Comparison of ENCODE assay signal across 8 cellular contexts in the genomic region with DNA sequence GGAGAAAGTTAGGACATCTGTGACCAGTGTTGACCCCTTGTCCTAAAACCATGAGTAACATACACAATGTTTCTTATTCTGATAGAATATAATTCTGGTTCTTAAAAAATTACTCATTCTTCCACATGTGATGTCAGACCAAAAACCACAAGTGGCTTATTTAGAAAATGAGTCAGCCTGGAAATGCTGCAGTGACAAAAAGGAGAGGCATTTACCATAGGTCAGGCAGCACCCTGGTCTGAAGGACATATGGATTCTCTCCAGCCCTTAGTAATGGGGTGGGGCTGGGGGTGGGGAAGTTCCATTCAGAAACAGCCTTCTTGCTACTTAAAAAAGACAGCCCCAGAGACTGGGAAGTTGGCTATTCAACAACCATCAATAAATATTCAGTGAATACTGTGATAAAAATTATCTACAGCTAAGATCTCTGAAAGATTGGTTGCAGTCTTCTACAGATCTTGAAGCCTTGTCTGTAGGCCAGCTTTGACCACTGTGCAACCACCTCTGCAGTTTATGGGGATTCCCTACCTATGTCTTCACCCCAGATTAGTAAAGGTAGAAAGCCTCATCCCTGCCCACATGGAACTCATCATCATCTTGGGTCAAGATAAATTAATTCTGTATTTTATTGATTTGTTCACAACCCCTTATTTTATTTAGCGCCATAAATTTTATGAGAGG. TPM values are rescaled to one million over a fixed set of nuclear protein-coding genes. Genes with fewer than 3 reads are reported as not detected.
DNase-seq lines count a peak whose midpoint lies in the region; ATAC-seq and TF ChIP-seq lines count a peak whose summit lies in the region.

No MANE protein-coding gene starts in this region.

- in situ Hi-C loops in transverse colon (cut with MboI; ENCODE audit: low pct_ligation_motif_present in 1 of 4, low pct_unique_long_range_greater_than_20kb in 1 of 4, low sequenced_read_pairs in 3 of 4): no loop called here

- no peaks in the 10 kb centered on the region for H3K27me3 ChIP-seq in transverse colon
- H3K27me3 ChIP-seq in CD4-positive, alpha-beta T cell (ENCODE audit: control insufficient read depth, insufficient read depth, low read length): no peaks in the 10 kb centered on the region

- TF ChIP-seq EP300 in transverse colon (IDR thresholded peaks at IDR 0.05; ENCODE audit: low read depth): no peak

- H3K27ac ChIP-seq in transverse colon: peak overlapping the region; percentile 47 to 75 (median 70)
- no peak overlapping the region for H3K27ac ChIP-seq in CD4-positive, alpha-beta T cell (ENCODE audit: low read depth, low read length)

- H3K4me3 Mint-ChIP-seq in Calu3 (ENCODE audit: low read depth, unreplicated experiment): no peak overlapping the region
- peak overlapping the region; percentile 49 for H3K4me3 Mint-ChIP-seq in activated CD8-positive, alpha-beta T cell treated with anti-CD3 and anti-CD28 coated beads for 36 hours
- H3K4me3 Mint-ChIP-seq in CD4-positive, alpha-beta T cell: no peak overlapping the region

- ATAC-seq in GM21360 (IDR thresholded peaks at IDR 0.05; ENCODE audit: unreplicated experiment) (peak; percentile 44), HG03575 (IDR thresholded peaks at IDR 0.05; ENCODE audit: extremely low read depth, insufficient number of reproducible peaks, low FRiP score, unreplicated experiment) (peak; percentile 56)
- peak; percentile 73 for ATAC-seq in activated CD8-positive, alpha-beta T cell treated with anti-CD3 and anti-CD28 coated beads for 36 hours
- no peak for ATAC-seq in CD4-positive, alpha-beta T cell (ENCODE audit: poor library complexity)

- intact Hi-C loops in Calu3 (cut with micrococcal nuclease; ENCODE audit: unreplicated experiment): loop anchor here (5.0 kb wide), 1 partner anchor 94 kb away; the partner anchor contains the start of gene PPARG
- intact Hi-C loops in activated CD8-positive, alpha-beta T cell treated with anti-CD3 and anti-CD28 coated beads for 36 hours (cut with micrococcal nuclease): no loop called here
- intact Hi-C loops in transverse colon (cut with DNase I; ENCODE audit: low total_unique reads): no loop called here
- intact Hi-C loops in CD4-positive, alpha-beta T cell (cut with DNase I, micrococcal nuclease): no loop called here

- H3K4me3 ChIP-seq in transverse colon: no peak overlapping the region

- TF ChIP-seq POLR2A in transverse colon (IDR thresholded peaks at IDR 0.05): no peak

- peak; percentile 57 for DNase-seq in Calu3
- DNase-seq in activated CD8-positive, alpha-beta T cell treated with anti-CD3 and anti-CD28 coated beads for 36 hours: peak; percentile 73
- peak; percentile 99 for DNase-seq in iris pigment epithelial cell (ENCODE audit: low read depth)
- DNase-seq in transverse colon: peak; percentile 61
- no peak for DNase-seq in CD4-positive, alpha-beta T cell
- no peak for DNase-seq in NCI-H1694 treated with DMSO at 0.1 percent for 48 hours (lab: John Stamatoyannopoulos, UW)

- no peaks in the 10 kb centered on the region for H3K36me3 Mint-ChIP-seq in Calu3 (ENCODE audit: insufficient read depth, unreplicated experiment)
- no peaks in the 10 kb centered on the region for H3K36me3 Mint-ChIP-seq in activated CD8-positive, alpha-beta T cell treated with anti-CD3 and anti-CD28 coated beads for 36 hours (ENCODE audit: low read depth)
- no peaks in the 10 kb centered on the region for H3K36me3 Mint-ChIP-seq in CD4-positive, alpha-beta T cell (ENCODE audit: low read depth)

- TF ChIP-seq CTCF in Calu3 (IDR thresholded peaks at IDR 0.05; ENCODE audit: unreplicated experiment) (no peak), transverse colon (IDR thresholded peaks at IDR 0.05) (no peak)
- TF ChIP-seq CTCF in activated CD8-positive, alpha-beta T cell treated with anti-CD3 and anti-CD28 coated beads for 36 hours (IDR thresholded peaks at IDR 0.05): no peak
- TF ChIP-seq CTCF in CD4-positive, alpha-beta T cell (IDR thresholded peaks at IDR 0.05): no peak

- CTCF ChIA-PET in Calu3 (lab: Charles Lee): interaction anchor here (0.5 to 1.4 kb wide), 4 partner anchors 42 to 286 kb away, joined by 3 to 4 read pairs (median 3); partner anchors contain the start of gene PPARG
- CTCF ChIA-PET in activated CD8-positive, alpha-beta T cell treated with anti-CD3 and anti-CD28 coated beads for 36 hours (lab: Charles Lee): interaction anchor here (1.2 to 2.6 kb wide), 2 partner anchors 58 to 287 kb away, joined by 3 to 9 read pairs; no protein-coding TSS in a partner anchor
- CTCF ChIA-PET in CD4-positive, alpha-beta T cell (lab: Charles Lee): no interaction called here

- BruUV-seq in Calu3 (replicated peaks; lab: Mats Ljungman, UMichigan): no TSS peak

- POLR2A ChIA-PET in activated CD8-positive, alpha-beta T cell treated with anti-CD3 and anti-CD28 coated beads for 36 hours (lab: Charles Lee): interaction anchor here (0.6 kb wide), 1 partner anchor 32 kb away, joined by 3 read pairs; no protein-coding TSS in a partner anchor
- POLR2A ChIA-PET in CD4-positive, alpha-beta T cell (lab: Charles Lee): no interaction called here

- H3K27ac Mint-ChIP-seq in Calu3 (ENCODE audit: unreplicated experiment): peak overlapping the region; percentile 79
- H3K27ac Mint-ChIP-seq in activated CD8-positive, alpha-beta T cell treated with anti-CD3 and anti-CD28 coated beads for 36 hours: peak overlapping the region; percentile 92
- no peak overlapping the region for H3K27ac Mint-ChIP-seq in CD4-positive, alpha-beta T cell

- H3K36me3 ChIP-seq in transverse colon: no peaks in the 10 kb centered on the region

- H3K4me1 ChIP-seq in transverse colon: peaks cover 10 to 42% (median 28%) of the 10 kb centered on the region in 4 donors

- peaks cover 3% of the 10 kb centered on the region for H3K9me3 Mint-ChIP-seq in Calu3 (ENCODE audit: low read depth, unreplicated experiment)
- no peaks in the 10 kb centered on the region for H3K9me3 Mint-ChIP-seq in activated CD8-positive, alpha-beta T cell treated with anti-CD3 and anti-CD28 coated beads for 36 hours
- no peaks in the 10 kb centered on the region for H3K9me3 Mint-ChIP-seq in CD4-positive, alpha-beta T cell

- WGBS in transverse colon (ENCODE audit: low coverage in 1 of 2), 2 donors: 36 to 57% methylated on average over 1 of the region's 1 CpG

- no peaks in the 10 kb centered on the region for H3K9me3 ChIP-seq in transverse colon
- H3K9me3 ChIP-seq in CD4-positive, alpha-beta T cell (ENCODE audit: control insufficient read depth, low read length): no peaks in the 10 kb centered on the region

- H3K4me1 Mint-ChIP-seq in Calu3 (ENCODE audit: low read depth, unreplicated experiment): peaks cover 67% of the 10 kb centered on the region
- peaks cover 64% of the 10 kb centered on the region for H3K4me1 Mint-ChIP-seq in activated CD8-positive, alpha-beta T cell treated with anti-CD3 and anti-CD28 coated beads for 36 hours (ENCODE audit: low read depth)
- H3K4me1 Mint-ChIP-seq in CD4-positive, alpha-beta T cell (ENCODE audit: low read depth): no peaks in the 10 kb centered on the region

- H3K27me3 Mint-ChIP-seq in Calu3 (ENCODE audit: unreplicated experiment): no peaks in the 10 kb centered on the region
- no peaks in the 10 kb centered on the region for H3K27me3 Mint-ChIP-seq in activated CD8-positive, alpha-beta T cell treated with anti-CD3 and anti-CD28 coated beads for 36 hours
- H3K27me3 Mint-ChIP-seq in CD4-positive, alpha-beta T cell: no peaks in the 10 kb centered on the region

RNA-seq across cellular contexts. Expression of gene TIMP4, which starts 34.9 kb away (rescaled TPM):
- total RNA-seq in Calu3 (2022): 0.22 and 0.28 TPM in 2 replicates
- total RNA-seq in activated CD8-positive, alpha-beta T cell treated with anti-CD3 and anti-CD28 coated beads for 36 hours: not detected
- 1 to 10 TPM; 1.1 to 7.9 (median 5.1) TPM for total RNA-seq in transverse colon
- not detected for total RNA-seq in CD4-positive, alpha-beta T cell

Comparison
In these comparisons a context has a peak if more than half of its experiments do, and no peak if none do; other contexts are left out.
1. DNase-seq: peak in Calu3 (single experiment), activated CD8-positive, alpha-beta T cell treated with anti-CD3 and anti-CD28 coated beads for 36 hours (single experiment), iris pigment epithelial cell (single experiment) and transverse colon (single experiment); none in CD4-positive, alpha-beta T cell (0 of 10) and NCI-H1694 treated with DMSO at 0.1 percent for 48 hours (single experiment).